In the genomic region with DNA sequence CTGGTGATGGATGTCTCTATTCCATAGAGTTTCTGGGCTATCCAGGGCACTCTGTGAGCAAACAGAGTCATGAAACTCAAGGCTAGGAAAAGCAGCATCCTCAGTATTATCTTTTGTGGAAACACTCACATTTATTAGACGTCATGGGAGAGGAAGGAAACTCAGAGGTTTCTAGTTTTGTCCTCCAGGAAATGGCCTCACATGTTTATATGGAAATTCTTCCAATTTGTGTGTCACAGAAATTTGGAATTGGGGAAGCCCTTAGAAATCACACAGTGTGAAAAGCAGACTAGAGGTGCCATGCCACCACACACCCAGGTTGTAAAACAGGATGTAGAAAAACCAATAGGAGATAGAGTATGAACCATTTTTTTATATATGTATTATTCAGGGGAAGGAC, we compare ENCODE assay signal across 8 cellular contexts.
"Had no signal": no experiment of that assay in that cellular context is flagged by ENCODE, and none has a peak within 500 bp of the region (broad histone marks: within the 10 kb centered on the region; RNA-seq: fewer than 3 reads in every experiment).

No MANE protein-coding gene starts in this region.

- H2AFZ ChIP-seq: GM23248 had no signal

- H3K27ac ChIP-seq: GM23248, HL-60 had no signal

- H3K36me3 Mint-ChIP-seq: IgD-negative memory B cell had no signal

- H3K27ac Mint-ChIP-seq: HFFc6, IgD-negative memory B cell had no signal

- H3K9me3 Mint-ChIP-seq: HFFc6, IgD-negative memory B cell had no signal

- H3K9me3 ChIP-seq: HAP-1 had no signal

- H3K4me3 ChIP-seq: GM23248, HAP-1 had no signal

- H3K4me3 Mint-ChIP-seq: HFFc6, IgD-negative memory B cell had no signal

- DNase-seq: GM23248, GOT3, H7, HFFc6 had no signal

- H3K36me3 ChIP-seq: HAP-1 had no signal

- FAIRE-seq: HepG2 had no signal

- H3K9ac ChIP-seq: GM23248 had no signal
